ENCODE assay signal across 23 cellular contexts in genomic region chr2:12603781-12604180, GRCh38.
"Had no signal": no experiment of that assay in that cellular context is flagged by ENCODE, and none has a peak within 500 bp of the region (broad histone marks: within the 10 kb centered on the region; RNA-seq: fewer than 3 reads in every experiment).

No MANE protein-coding gene starts in this region.

- H3K4me1 ChIP-seq: colonic mucosa, lower lobe of right lung, right lobe of liver, uterus had no signal

- H3K4me3 Mint-ChIP-seq: immature natural killer cell; memory B cell; mesothelial cell of epicardium; natural killer cell; stimulated activated effector memory CD8-positive, alpha-beta T cell treated with anti-CD3 and anti-CD28 coated beads, Interleukin-12 subunit alpha, Interleukin-12 subunit beta, amount 100 ng/mL, for 72 hours; type B pancreatic cell had no signal

- H3K36me3 Mint-ChIP-seq: memory B cell; mesothelial cell of epicardium; natural killer cell; stimulated activated effector memory CD8-positive, alpha-beta T cell treated with anti-CD3 and anti-CD28 coated beads, Interleukin-12 subunit alpha, Interleukin-12 subunit beta, amount 100 ng/mL, for 72 hours; type B pancreatic cell had no signal

- H3K27me3 Mint-ChIP-seq: type B pancreatic cell had no signal

- H3K4me3 ChIP-seq: colonic mucosa, gastroesophageal sphincter, left ventricle myocardium inferior, lower lobe of right lung, pancreas, right lobe of liver, suprapubic skin, thyroid gland, uterus had no signal

- H3K36me3 ChIP-seq: colonic mucosa, gastroesophageal sphincter, left ventricle myocardium inferior, lower lobe of right lung, pancreas, right lobe of liver, suprapubic skin, thyroid gland, uterus had no signal

- H3K9me3 Mint-ChIP-seq: immature natural killer cell; memory B cell; mesothelial cell of epicardium; natural killer cell; stimulated activated effector memory CD8-positive, alpha-beta T cell treated with anti-CD3 and anti-CD28 coated beads, Interleukin-12 subunit alpha, Interleukin-12 subunit beta, amount 100 ng/mL, for 72 hours; type B pancreatic cell had no signal

- DNase-seq: colonic mucosa; dermis blood vessel endothelial cell; erythroblast; glutamatergic neuron; immature natural killer cell; left cardiac atrium; left ventricle myocardium inferior; lower lobe of right lung; natural killer cell; occipital lobe; pancreas; right lobe of liver; stimulated activated CD4-positive, alpha-beta T cell treated with anti-CD3 and anti-CD28 coated beads, Interleukin-4, amount 100 ng/mL, for 1 hour; stimulated activated CD8-positive, alpha-beta memory T cell treated with anti-CD3 and anti-CD28 coated beads, Interleukin-4, amount 100 ng/mL, for 48 hours; stimulated activated naive CD8-positive, alpha-beta T cell treated with anti-CD3 and anti-CD28 coated beads, Interleukin-15, Interleukin-2, amounts not matched to agents 100 U/mL and 50 U/mL, for 24 hours; thyroid gland; uterus had no signal

- H3K9me3 ChIP-seq: colonic mucosa, gastroesophageal sphincter, left ventricle myocardium inferior, lower lobe of right lung, pancreas, right lobe of liver, suprapubic skin, thyroid gland, uterus had no signal

- H3K27ac Mint-ChIP-seq: immature natural killer cell; memory B cell; mesothelial cell of epicardium; natural killer cell; stimulated activated effector memory CD8-positive, alpha-beta T cell treated with anti-CD3 and anti-CD28 coated beads, Interleukin-12 subunit alpha, Interleukin-12 subunit beta, amount 100 ng/mL, for 72 hours; type B pancreatic cell had no signal

- H3K27ac ChIP-seq: colonic mucosa, gastroesophageal sphincter, left ventricle myocardium inferior, lower lobe of right lung, pancreas, right lobe of liver, suprapubic skin, thyroid gland, uterus had no signal

- H3K27me3 ChIP-seq: colonic mucosa, gastroesophageal sphincter, pancreas, right lobe of liver, suprapubic skin, thyroid gland, uterus had no signal

- ATAC-seq: gastroesophageal sphincter; left cardiac atrium; lower lobe of right lung; natural killer cell; right lobe of liver; stimulated activated effector memory CD8-positive, alpha-beta T cell treated with anti-CD3 and anti-CD28 coated beads, Interleukin-12 subunit alpha, Interleukin-12 subunit beta, amount 100 ng/mL, for 72 hours; stimulated activated naive CD8-positive, alpha-beta T cell treated with anti-CD3 and anti-CD28 coated beads, Interleukin-15, Interleukin-2, amounts not matched to agents 100 U/mL and 50 U/mL, for 24 hours had no signal
